ENCODE assay signal across 11 cellular contexts in genomic region chr1:26863677-26864060, GRCh38. TPM values are rescaled to one million over a fixed set of nuclear protein-coding genes. Genes with fewer than 3 reads are reported as not detected.
A peak's percentile ranks its signal among the peaks of the same experiment; 100 is the strongest.
DNase-seq lines count a peak whose midpoint lies in the region; ATAC-seq and TF ChIP-seq lines count a peak whose summit lies in the region.
"Had no signal": no experiment of that assay in that cellular context is flagged by ENCODE, and none has a peak within 500 bp of the region (broad histone marks: within the 10 kb centered on the region; RNA-seq: fewer than 3 reads in every experiment).

No MANE protein-coding gene starts in this region.

- no peaks in the 10 kb centered on the region for H3K9me3 ChIP-seq in HCT116 (ENCODE audit: control insufficient read depth in 1 of 2, insufficient read depth in 1 of 2, low read depth in 1 of 2, low read length in 2 of 2)
- H3K9me3 ChIP-seq in naive thymus-derived CD4-positive, alpha-beta T cell (ENCODE audit: control insufficient read depth in 2 of 3, low read length in 3 of 3) = no peaks in the 10 kb centered on the region

- H3K27ac Mint-ChIP-seq in MCF 10A (ENCODE audit: low read depth, unreplicated experiment) = peak overlapping the region; percentile 94
- H3K27ac Mint-ChIP-seq in naive thymus-derived CD4-positive, alpha-beta T cell = peak overlapping the region in 4 of 9 donors; percentile 41 to 65 (median 54)

- H3K27me3 Mint-ChIP-seq in MCF 10A (ENCODE audit: insufficient read depth, unreplicated experiment) = no peaks in the 10 kb centered on the region
- H3K27me3 Mint-ChIP-seq in naive thymus-derived CD4-positive, alpha-beta T cell = no peaks in the 10 kb centered on the region

- ATAC-seq in HCT116 (no peak), GM18858 (IDR thresholded peaks at IDR 0.05; ENCODE audit: unreplicated experiment) (no peak), Right ventricle myocardium inferior (no peak)
- no peak for ATAC-seq in naive thymus-derived CD4-positive, alpha-beta T cell

- H3K79me2 ChIP-seq in ACC112 (ENCODE audit: control insufficient read depth, insufficient read depth, low read length, unreplicated experiment) = no peaks in the 10 kb centered on the region
- H3K79me2 ChIP-seq in HCT116 (ENCODE audit: insufficient read depth, low read length) = peaks cover 20% of the 10 kb centered on the region

- POLR2A ChIA-PET in HCT116 (lab: Charles Lee) = interaction anchor here (0.7 to 3.9 kb wide), 4 partner anchors 15 to 64 kb away, joined by 3 to 29 read pairs (median 4); no protein-coding TSS in a partner anchor
- POLR2A ChIA-PET in MCF 10A (lab: Yijun Ruan, JAX) = interaction anchor here (0.6 to 9.7 kb wide), 22 partner anchors 8 to 1525 kb away, joined by 3 to 131 read pairs (median 4); partner anchors contain the start of genes DHDDS, GPN2, KDF1 and PIGV
- POLR2A ChIA-PET in naive thymus-derived CD4-positive, alpha-beta T cell (lab: Charles Lee) = interaction anchor here (1.1 to 2.6 kb wide), 2 partner anchors 30 to 33 kb away, joined by 3 to 15 read pairs; no protein-coding TSS in a partner anchor

- TF ChIP-seq RAD21 in HCT116 (IDR thresholded peaks at IDR 0.05; ENCODE audit: low read depth) = no peak

- TF ChIP-seq CTCF in HCT116 (IDR thresholded peaks at IDR 0.05 in 2 of 3, conservative IDR thresholded peaks at IDR 0.05 in 1 of 3; ENCODE audit: borderline replicate concordance in 1 of 3, insufficient read depth in 1 of 3, low read depth in 2 of 3, low read length in 2 of 3) (no peak), MCF 10A (IDR thresholded peaks at IDR 0.05; ENCODE audit: unreplicated experiment) (no peak)

- peaks cover 10% of the 10 kb centered on the region for H3K36me3 Mint-ChIP-seq in MCF 10A (ENCODE audit: insufficient read depth, unreplicated experiment)
- H3K36me3 Mint-ChIP-seq in naive thymus-derived CD4-positive, alpha-beta T cell = no peaks in the 10 kb centered on the region

- intact Hi-C loops in HCT116 (cut with micrococcal nuclease) (loop anchor here (5.0 to 10.0 kb wide), 2 partner anchors 169 to 261 kb away; partner anchors contain the start of gene ARID1A), MCF 10A (cut with micrococcal nuclease) (loop anchor here (2.0 kb wide), 1 partner anchor 15 kb away; no protein-coding TSS in a partner anchor), Right ventricle myocardium inferior (cut with DNase I) (no loop called here)
- intact Hi-C loops in naive thymus-derived CD4-positive, alpha-beta T cell (cut with micrococcal nuclease) = loop anchor here (2.0 to 5.0 kb wide), 2 partner anchors 75 to 166 kb away; partner anchors contain the start of gene ARID1A (in 1 of the 2)

- H3K4me3 Mint-ChIP-seq in MCF 10A (ENCODE audit: unreplicated experiment) = peak overlapping the region; percentile 97
- peak overlapping the region in 9 of 10 donors; percentile 74 to 100 (median 95) for H3K4me3 Mint-ChIP-seq in naive thymus-derived CD4-positive, alpha-beta T cell

- peak overlapping the region; percentile 99 for H3K9ac ChIP-seq in HCT116 (ENCODE audit: low read length)

- H3K4me1 ChIP-seq in ACC112 (ENCODE audit: control insufficient read depth, insufficient read depth, low read length, unreplicated experiment) = peaks cover 13% of the 10 kb centered on the region
- peaks cover 42 to 69% of the 10 kb centered on the region in 2 experiments for H3K4me1 ChIP-seq in HCT116 (ENCODE audit: control insufficient read depth in 1 of 2, insufficient read depth in 2 of 2, low read length in 2 of 2)
- H3K4me1 ChIP-seq in naive thymus-derived CD4-positive, alpha-beta T cell (ENCODE audit: control insufficient read depth in 2 of 2, insufficient read depth in 2 of 2, low read length in 2 of 2) = peaks cover 5 to 10% of the 10 kb centered on the region in 2 donors

- TF ChIP-seq POLR2A in HCT116 (IDR thresholded peaks at IDR 0.05; ENCODE audit: borderline replicate concordance, extremely low read depth, insufficient read depth, insufficient read length) = no peak

- RAD21 ChIA-PET in HCT116 (lab: Charles Lee; ENCODE audit: low non-redundant PET in 1 of 2, low total read pairs in 2 of 2, uncharacterized antibody in 2 of 2, unreplicated experiment in 2 of 2) = no interaction called here

- H3K9me2 ChIP-seq in HCT116 (ENCODE audit: insufficient read depth) = no peaks in the 10 kb centered on the region

- CTCF ChIA-PET in HCT116 (lab: Charles Lee) (interaction anchor here (2.9 kb wide), 1 partner anchor 261 kb away, joined by 9 read pairs; no protein-coding TSS in a partner anchor), MCF 10A (lab: Yijun Ruan, JAX) (interaction anchor here (0.7 to 3.5 kb wide), 5 partner anchors 8 to 261 kb away, joined by 3 to 28 read pairs (median 4); no protein-coding TSS in a partner anchor)
- CTCF ChIA-PET in naive thymus-derived CD4-positive, alpha-beta T cell (lab: Charles Lee) = interaction anchor here (1.7 to 3.2 kb wide), 2 partner anchors 13 to 15 kb away, joined by 4 to 10 read pairs; no protein-coding TSS in a partner anchor

- H3K9me3 Mint-ChIP-seq in MCF 10A (ENCODE audit: unreplicated experiment) = no peaks in the 10 kb centered on the region
- no peaks in the 10 kb centered on the region for H3K9me3 Mint-ChIP-seq in naive thymus-derived CD4-positive, alpha-beta T cell

- H3K4me3 ChIP-seq in ACC112 (ENCODE audit: low read depth, low read length) = peak overlapping the region; percentile 91
- H3K4me3 ChIP-seq in HCT116 (replicated peaks in 1 of 2; ENCODE audit: low read depth in 1 of 2, low read length in 2 of 2) = peak overlapping the region; percentile 88 to 96
- H3K4me3 ChIP-seq in naive thymus-derived CD4-positive, alpha-beta T cell (ENCODE audit: low read length) = no peak overlapping the region

- H3K4me2 ChIP-seq in HCT116 (ENCODE audit: low read length) = peak overlapping the region; percentile 100

- H3K27me3 ChIP-seq in ACC112 (ENCODE audit: insufficient read depth, low read length) (no peaks in the 10 kb centered on the region), HCT116 (ENCODE audit: insufficient read depth, low read length) (no peaks in the 10 kb centered on the region)
- no peaks in the 10 kb centered on the region for H3K27me3 ChIP-seq in naive thymus-derived CD4-positive, alpha-beta T cell (ENCODE audit: control insufficient read depth in 2 of 2, insufficient read depth in 2 of 2, low read length in 2 of 2)

- BruUV-seq in HCT116 (replicated peaks; lab: Mats Ljungman, UMichigan) (no TSS peak), MCF 10A (replicated peaks; lab: Mats Ljungman, UMichigan) (no TSS peak)

- DNase-seq in HCT116 (ENCODE audit: low read depth, low spot score) (no peak), MCF 10A (ENCODE audit: unreplicated experiment) (no peak), putamen (ENCODE audit: low spot score) (no peak), Right ventricle myocardium inferior (ENCODE audit: missing footprints) (no peak), nucleus accumbens (lab: John Stamatoyannopoulos, UW) (no peak)
- no peak for DNase-seq in naive thymus-derived CD4-positive, alpha-beta T cell
- DNase-seq: GDM1, NCI-H1048 had no signal

- H3K36me3 ChIP-seq in ACC112 (ENCODE audit: insufficient read depth, low read length) = no peaks in the 10 kb centered on the region
- 0 out of 4 replicates have a peak, but pooled peaks cover 0 to 5% of the 10 kb centered on the region in 2 experiments for H3K36me3 ChIP-seq in HCT116 (ENCODE audit: control insufficient read depth in 1 of 2, insufficient read depth in 2 of 2, low read length in 2 of 2)
- peaks cover 0 to 5% (median 0%) of the 10 kb centered on the region in 3 experiments for H3K36me3 ChIP-seq in naive thymus-derived CD4-positive, alpha-beta T cell (ENCODE audit: control insufficient read depth in 2 of 3, insufficient read depth in 3 of 3, low read length in 3 of 3)

- no peaks in the 10 kb centered on the region for H4K20me1 ChIP-seq in HCT116 (ENCODE audit: insufficient read depth)

- H3K4me1 Mint-ChIP-seq in MCF 10A (ENCODE audit: insufficient read depth, unreplicated experiment) = peaks cover 25% of the 10 kb centered on the region
- H3K4me1 Mint-ChIP-seq in naive thymus-derived CD4-positive, alpha-beta T cell = peaks cover 10 to 33% (median 24%) of the 10 kb centered on the region in 7 donors

- H3K27ac ChIP-seq in ACC112 (ENCODE audit: low read depth, low read length) = 0 out of 2 replicates have a peak overlapping the region, but pooled peaks have one; percentile 82
- H3K27ac ChIP-seq in HCT116 (ENCODE audit: low read depth, low read length) = peak overlapping the region; percentile 100
- peak overlapping the region; percentile 78 for H3K27ac ChIP-seq in naive thymus-derived CD4-positive, alpha-beta T cell (ENCODE audit: low read depth, low read length)
- H3K27ac ChIP-seq: SK-N-MC had no signal

- H2AFZ ChIP-seq in ACC112 (ENCODE audit: low read length, unreplicated experiment) = no peak overlapping the region
- H2AFZ ChIP-seq in HCT116 (ENCODE audit: low read depth, low read length, poor library complexity, severe bottlenecking) = no peak overlapping the region

TF ChIP-seq in HCT116, 20 proteins besides CTCF, POLR2A, EP300 and RAD21 (continues in another document):
- no peak for TF ChIP-seq ELF1 (IDR thresholded peaks at IDR 0.05; ENCODE audit: borderline replicate concordance, low read depth)

RNA-seq across cellular contexts. Expression of gene SFN, which starts 0.7 kb away (rescaled TPM):
- total RNA-seq in HCT116 (2021; ENCODE audit: unreplicated experiment) = 245 TPM
- 354 and 441 TPM in 2 replicates for polyA plus RNA-seq in HCT116 (2012)
- total RNA-seq in MCF 10A (2022) = 270 and 337 TPM in 2 replicates
- 1 to 10 TPM in 4 of 5 experiments, under 1 TPM in 1; 0.74 to 1.9 (median 1.4) TPM for total RNA-seq in naive thymus-derived CD4-positive, alpha-beta T cell
- not detected for polyA plus RNA-seq in naive thymus-derived CD4-positive, alpha-beta T cell
- not detected for total RNA-seq in Right ventricle myocardium inferior

RNA-seq across cellular contexts. Expression of gene GPN2, which starts 26.4 kb away (rescaled TPM):
- total RNA-seq in HCT116 (2021; ENCODE audit: unreplicated experiment) (37.2 TPM), MCF 10A (2022) (38.9 and 39.7 TPM in 2 replicates), Right ventricle myocardium inferior (14.9 TPM)
- polyA plus RNA-seq in HCT116 (2012) = 42.0 and 42.9 TPM in 2 replicates
- total RNA-seq in naive thymus-derived CD4-positive, alpha-beta T cell = 10 to 100 TPM; 22.1 to 50.6 (median 34.8) TPM
- 10 to 100 TPM in 1 of 2 donors, 1 to 10 TPM in 1; 9.1 to 20.4 TPM for polyA plus RNA-seq in naive thymus-derived CD4-positive, alpha-beta T cell

RNA-seq across cellular contexts. Expression of gene GPATCH3, which starts 36.6 kb away (rescaled TPM):
- total RNA-seq in HCT116 (2021; ENCODE audit: unreplicated experiment) (14.8 TPM), MCF 10A (2022) (9.9 and 14.1 TPM in 2 replicates), Right ventricle myocardium inferior (10.9 TPM)
- 7.2 and 8.1 TPM in 2 replicates for polyA plus RNA-seq in HCT116 (2012)
- total RNA-seq in naive thymus-derived CD4-positive, alpha-beta T cell = 10 to 100 TPM; 17.0 to 38.4 (median 22.6) TPM
- 10 to 100 TPM; 12.5 to 21.3 TPM for polyA plus RNA-seq in naive thymus-derived CD4-positive, alpha-beta T cell

RNA-seq across cellular contexts. Expression of gene ZDHHC18, which starts 37.2 kb away (rescaled TPM):
- 24.4 TPM for total RNA-seq in HCT116 (2021; ENCODE audit: unreplicated experiment)
- polyA plus RNA-seq in HCT116 (2012) = 30.7 and 39.9 TPM in 2 replicates
- 14.0 and 15.5 TPM in 2 replicates for total RNA-seq in MCF 10A (2022)
- total RNA-seq in naive thymus-derived CD4-positive, alpha-beta T cell = 10 to 100 TPM; 36.4 to 72.4 (median 39.7) TPM
- polyA plus RNA-seq in naive thymus-derived CD4-positive, alpha-beta T cell = 10 to 100 TPM in 1 of 2 donors, 1 to 10 TPM in 1; 3.1 to 11.0 TPM
- total RNA-seq in Right ventricle myocardium inferior = 17.7 TPM

RNA-seq across cellular contexts. Expression of gene NR0B2, which starts 50.1 kb away (rescaled TPM):
- not detected for total RNA-seq in HCT116 (2021; ENCODE audit: unreplicated experiment)
- 0.11 TPM in 1 of 2 replicates, not detected in the other for polyA plus RNA-seq in HCT116 (2012)
- not detected in 2 replicates for total RNA-seq in MCF 10A (2022)
- not detected for total RNA-seq in naive thymus-derived CD4-positive, alpha-beta T cell
- polyA plus RNA-seq in naive thymus-derived CD4-positive, alpha-beta T cell = not detected
- total RNA-seq in Right ventricle myocardium inferior = 4.7 TPM

Comparison
In these comparisons a context has a peak if more than half of its experiments do, and no peak if none do; other contexts are left out.
1. RNA of gene SFN, which starts 0.7 kb away (total RNA-seq): 270 to 337 TPM in MCF 10A and 245 TPM in HCT116 (single experiment); 0.74 to 1.9 TPM in naive thymus-derived CD4-positive, alpha-beta T cell and not detected in Right ventricle myocardium inferior (single experiment); every median in the first group is over 10 times any median in the second.
2. Peak in every context shown above with its lines, with median percentiles within 50 percentile points of each other: H3K27ac ChIP-seq.